25 cellular contexts compared by ENCODE assay signal in the genomic region with DNA sequence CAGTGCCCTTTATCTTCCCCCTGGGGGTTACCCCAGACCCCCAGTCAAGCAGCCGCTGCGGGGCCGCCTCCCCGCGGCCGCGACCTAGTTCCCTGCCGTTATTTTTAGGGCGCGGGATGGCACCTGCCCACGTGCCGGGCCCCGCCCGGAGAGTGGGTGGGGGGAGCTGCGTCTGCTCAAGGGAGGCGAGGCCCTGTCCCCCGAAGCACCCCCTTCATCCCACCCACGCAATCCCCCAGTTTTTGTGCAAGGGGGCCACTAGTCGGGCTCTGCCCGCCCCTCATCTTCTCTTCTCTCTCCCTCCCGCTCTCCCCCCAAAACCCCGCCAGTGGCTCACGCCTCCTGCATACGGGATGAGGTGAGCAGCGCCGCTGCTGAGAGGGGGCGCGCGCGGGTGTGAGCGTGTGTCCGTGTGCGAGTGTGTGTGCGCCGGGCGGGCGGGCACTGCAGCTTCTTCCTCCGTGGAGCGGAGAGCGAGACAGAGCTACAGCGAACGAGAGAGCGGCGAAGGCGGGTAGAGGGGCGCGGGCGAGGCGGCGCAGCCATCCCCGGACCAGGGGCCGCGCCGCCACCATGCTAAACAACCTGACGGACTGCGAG. TPM values are rescaled to one million over a fixed set of nuclear protein-coding genes. Genes with fewer than 3 reads are reported as not detected.
DNase-seq lines count a peak whose midpoint lies in the region; ATAC-seq and TF ChIP-seq lines count a peak whose summit lies in the region.
"Had no signal": no experiment of that assay in that cellular context is flagged by ENCODE, and none has a peak within 500 bp of the region (broad histone marks: within the 10 kb centered on the region; RNA-seq: fewer than 3 reads in every experiment).

A gene (plus strand): TSS at position 444 of the 600 bp plus-strand sequence. CDS start 130 bp downstream, at position 574.

- TF ChIP-seq CTCF in nephron (IDR thresholded peaks at IDR 0.05; ENCODE audit: unreplicated experiment in 3 of 3) = no peak
- TF ChIP-seq CTCF in colonic mucosa (IDR thresholded peaks at IDR 0.05) = no peak

- H3K4me3 Mint-ChIP-seq in activated CD4-positive, alpha-beta T cell treated with anti-CD3 and anti-CD28 coated beads, Interleukin-2, amount 10 ng/mL, durations not matched to agents 24 days and 14 days = no peak within 1 kb of the TSS
- no peak within 1 kb of the TSS for H3K4me3 Mint-ChIP-seq in activated CD4-positive, alpha-beta T cell treated with anti-CD3 and anti-CD28 coated beads, Interleukin-2, amount 10 ng/mL, durations not matched to agents 7 days and 5 days
- H3K4me3 Mint-ChIP-seq in nephron = peak within 1 kb of the TSS; percentile 43 to 61 (median 44)
- H3K4me3 Mint-ChIP-seq: activated T-cell treated with anti-CD3 and anti-CD28 coated beads, Interleukin-2, amount 50 U/mL, for 24 hours; immature natural killer cell; neural crest cell had no signal

- no peak for DNase-seq in activated CD4-positive, alpha-beta T cell treated with anti-CD3 and anti-CD28 coated beads, Interleukin-2, amount 10 ng/mL, durations not matched to agents 24 days and 14 days
- DNase-seq in activated CD4-positive, alpha-beta T cell treated with anti-CD3 and anti-CD28 coated beads, Interleukin-2, amount 10 ng/mL, durations not matched to agents 7 days and 5 days = no peak
- DNase-seq in cerebellar cortex (ENCODE audit: low spot score) (peak; percentile 81), colonic mucosa (no peak)
- DNase-seq in effector CD4-positive, alpha-beta T cell = no peak
- DNase-seq: activated naive CD4-positive, alpha-beta T cell; amniotic stem cell; central memory CD4-positive, alpha-beta T cell; effector memory CD4-positive, alpha-beta T cell; esophagus squamous epithelium; Kasumi-1; left ventricle myocardium inferior; NCI-H1092; NCI-H2081; NCI-H510A treated with DMSO at 0.1 percent for 48 hours had no signal

- H3K9me3 ChIP-seq in colonic mucosa = no peaks in the 10 kb centered on the region
- H3K9me3 ChIP-seq: esophagus squamous epithelium, left ventricle myocardium inferior had no signal

- ATAC-seq in HG03108 (IDR thresholded peaks at IDR 0.05; ENCODE audit: unreplicated experiment) = no peak
- no peak for ATAC-seq in HG02763 (IDR thresholded peaks at IDR 0.05; ENCODE audit: unreplicated experiment)
- ATAC-seq: activated CD4-positive, CD25-positive, alpha-beta regulatory T cell treated with anti-CD3 and anti-CD28 coated beads, Interleukin-2, amount 50 U/mL, for 24 hours had no signal

- H3K4me1 ChIP-seq in colonic mucosa = no peaks in the 10 kb centered on the region

- no peaks in the 10 kb centered on the region for H3K9me3 Mint-ChIP-seq in activated CD4-positive, alpha-beta T cell treated with anti-CD3 and anti-CD28 coated beads, Interleukin-2, amount 10 ng/mL, durations not matched to agents 24 days and 14 days
- H3K9me3 Mint-ChIP-seq in activated CD4-positive, alpha-beta T cell treated with anti-CD3 and anti-CD28 coated beads, Interleukin-2, amount 10 ng/mL, durations not matched to agents 7 days and 5 days = peaks cover 2% of the 10 kb centered on the region
- peaks cover 2% of the 10 kb centered on the region for H3K9me3 Mint-ChIP-seq in nephron
- H3K9me3 Mint-ChIP-seq: activated T-cell treated with anti-CD3 and anti-CD28 coated beads, Interleukin-2, amount 50 U/mL, for 24 hours; immature natural killer cell; neural crest cell had no signal

- H3K27me3 ChIP-seq in colonic mucosa = peaks cover 33% of the 10 kb centered on the region

- no peak within 1 kb of the TSS for H3K27ac ChIP-seq in colonic mucosa
- H3K27ac ChIP-seq: C4-2B, esophagus squamous epithelium, left ventricle myocardium inferior had no signal

- POLR2A ChIA-PET in activated CD4-positive, alpha-beta T cell treated with anti-CD3 and anti-CD28 coated beads, Interleukin-2, amount 10 ng/mL, durations not matched to agents 7 days and 5 days (lab: Charles Lee) = no interaction called here

- peaks cover 62% of the 10 kb centered on the region for H3K27me3 Mint-ChIP-seq in activated CD4-positive, alpha-beta T cell treated with anti-CD3 and anti-CD28 coated beads, Interleukin-2, amount 10 ng/mL, durations not matched to agents 24 days and 14 days
- H3K27me3 Mint-ChIP-seq in activated CD4-positive, alpha-beta T cell treated with anti-CD3 and anti-CD28 coated beads, Interleukin-2, amount 10 ng/mL, durations not matched to agents 7 days and 5 days = peaks cover 53% of the 10 kb centered on the region
- H3K27me3 Mint-ChIP-seq in nephron (ENCODE audit: low read depth) = peaks cover 96% of the 10 kb centered on the region

- CTCF ChIA-PET in activated CD4-positive, alpha-beta T cell treated with anti-CD3 and anti-CD28 coated beads, Interleukin-2, amount 10 ng/mL, durations not matched to agents 7 days and 5 days (lab: Charles Lee) = interaction anchor here (0.7 to 1.3 kb wide), 3 partner anchors 8 to 11 kb away, joined by 3 to 4 read pairs (median 3); no protein-coding TSS in a partner anchor

- H3K4me1 Mint-ChIP-seq in activated CD4-positive, alpha-beta T cell treated with anti-CD3 and anti-CD28 coated beads, Interleukin-2, amount 10 ng/mL, durations not matched to agents 24 days and 14 days = no peaks in the 10 kb centered on the region
- H3K4me1 Mint-ChIP-seq in activated CD4-positive, alpha-beta T cell treated with anti-CD3 and anti-CD28 coated beads, Interleukin-2, amount 10 ng/mL, durations not matched to agents 7 days and 5 days = no peaks in the 10 kb centered on the region
- H3K4me1 Mint-ChIP-seq in nephron = no peaks in the 10 kb centered on the region
- H3K4me1 Mint-ChIP-seq: immature natural killer cell had no signal

- peak within 1 kb of the TSS; percentile 48 for H3K27ac Mint-ChIP-seq in activated CD4-positive, alpha-beta T cell treated with anti-CD3 and anti-CD28 coated beads, Interleukin-2, amount 10 ng/mL, durations not matched to agents 24 days and 14 days
- no peak within 1 kb of the TSS for H3K27ac Mint-ChIP-seq in activated CD4-positive, alpha-beta T cell treated with anti-CD3 and anti-CD28 coated beads, Interleukin-2, amount 10 ng/mL, durations not matched to agents 7 days and 5 days
- no peak within 1 kb of the TSS for H3K27ac Mint-ChIP-seq in nephron
- H3K27ac Mint-ChIP-seq: activated T-cell treated with anti-CD3 and anti-CD28 coated beads, Interleukin-2, amount 50 U/mL, for 24 hours; immature natural killer cell had no signal

- H3K36me3 Mint-ChIP-seq in activated CD4-positive, alpha-beta T cell treated with anti-CD3 and anti-CD28 coated beads, Interleukin-2, amount 10 ng/mL, durations not matched to agents 24 days and 14 days (ENCODE audit: low read depth) = no peaks in the 10 kb centered on the region
- H3K36me3 Mint-ChIP-seq in activated CD4-positive, alpha-beta T cell treated with anti-CD3 and anti-CD28 coated beads, Interleukin-2, amount 10 ng/mL, durations not matched to agents 7 days and 5 days (ENCODE audit: low read depth) = no peaks in the 10 kb centered on the region
- no peaks in the 10 kb centered on the region for H3K36me3 Mint-ChIP-seq in nephron (ENCODE audit: low read depth)
- H3K36me3 Mint-ChIP-seq: immature natural killer cell had no signal

- H3K4me3 ChIP-seq in colonic mucosa = no peak within 1 kb of the TSS
- H3K4me3 ChIP-seq: esophagus squamous epithelium, left ventricle myocardium inferior had no signal

- H3K36me3 ChIP-seq in colonic mucosa = no peaks in the 10 kb centered on the region
- H3K36me3 ChIP-seq: esophagus squamous epithelium, left ventricle myocardium inferior had no signal

- no peak within 1 kb of the TSS for H3K9ac ChIP-seq in colonic mucosa (ENCODE audit: low read depth in 2 of 2, low read length in 2 of 2)

- intact Hi-C loops in activated CD4-positive, alpha-beta T cell treated with anti-CD3 and anti-CD28 coated beads, Interleukin-2, amount 10 ng/mL, durations not matched to agents 24 days and 14 days (cut with micrococcal nuclease) = loop anchor here (2.0 kb wide), 1 partner anchor 14 kb away; no protein-coding TSS in a partner anchor
- intact Hi-C loops in colonic mucosa (cut with DNase I) = no loop called here

RNA-seq across cellular contexts. Expression of the gene that starts here (rescaled TPM):
- not detected in 2 replicates for total RNA-seq in activated CD4-positive, alpha-beta T cell treated with anti-CD3 and anti-CD28 coated beads, Interleukin-2, amount 10 ng/mL, durations not matched to agents 24 days and 14 days
- total RNA-seq in activated CD4-positive, alpha-beta T cell treated with anti-CD3 and anti-CD28 coated beads, Interleukin-2, amount 10 ng/mL, durations not matched to agents 7 days and 5 days = under 1 TPM; 0.42 to 0.87 TPM
- total RNA-seq in colonic mucosa = under 1 TPM in 1 of 2 donors, not detected in 1; 0.96 TPM
- total RNA-seq: esophagus squamous epithelium, HT-29, left ventricle myocardium inferior, subcutaneous adipose tissue had no signal

Comparison
In these comparisons a context has a peak if more than half of its experiments do, and no peak if none do; other contexts are left out.
1. H3K4me3 Mint-ChIP-seq: peak in nephron (3 of 3); none in activated CD4-positive, alpha-beta T cell treated with anti-CD3 and anti-CD28 coated beads, Interleukin-2, amount 10 ng/mL, durations not matched to agents 24 days and 14 days (single experiment) and activated CD4-positive, alpha-beta T cell treated with anti-CD3 and anti-CD28 coated beads, Interleukin-2, amount 10 ng/mL, durations not matched to agents 7 days and 5 days (single experiment).